Comparison of ENCODE assay signal across 11 cellular contexts in the genomic region with DNA sequence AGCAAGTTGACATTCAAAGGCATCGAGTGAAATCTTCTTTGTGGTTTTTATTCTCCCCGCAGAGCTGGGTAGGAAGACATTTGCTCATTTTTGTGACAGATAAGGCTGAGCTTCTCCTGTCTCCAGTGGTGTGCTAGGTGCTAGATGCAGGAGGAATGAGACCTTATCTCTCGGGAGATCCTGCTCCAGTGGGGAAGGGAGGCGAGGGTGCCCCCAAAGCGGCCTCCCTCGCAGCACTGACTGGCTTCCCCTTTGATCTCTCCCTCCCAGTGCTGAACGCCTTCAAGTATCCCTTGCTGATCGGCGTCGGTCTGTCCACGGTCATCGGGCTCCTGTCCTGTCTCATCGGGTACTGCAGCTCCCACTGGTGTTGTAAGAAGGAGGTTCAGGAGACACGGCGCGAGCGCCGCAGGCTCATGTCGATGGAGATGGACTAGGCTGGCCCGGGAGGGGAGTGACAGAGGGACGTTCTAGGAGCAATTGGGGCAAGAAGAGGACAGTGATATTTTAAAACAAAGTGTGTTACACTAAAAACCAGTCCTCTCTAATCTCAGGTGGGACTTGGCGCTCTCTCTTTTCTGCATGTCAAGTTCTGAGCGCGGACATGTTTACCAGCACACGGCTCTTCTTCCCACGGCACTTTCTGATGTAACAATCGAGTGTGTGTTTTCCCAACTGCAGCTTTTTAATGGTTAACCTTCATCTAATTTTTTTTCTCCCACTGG. TPM values are rescaled to one million over a fixed set of nuclear protein-coding genes. Genes with fewer than 3 reads are reported as not detected.
DNase-seq lines count a peak whose midpoint lies in the region; ATAC-seq and TF ChIP-seq lines count a peak whose summit lies in the region.
"Had no signal": no experiment of that assay in that cellular context is flagged by ENCODE, and none has a peak within 500 bp of the region (broad histone marks: within the 10 kb centered on the region; RNA-seq: fewer than 3 reads in every experiment).

No MANE protein-coding gene starts in this region.

- no peaks in the 10 kb centered on the region for H3K9me3 ChIP-seq in T-helper 17 cell (ENCODE audit: control insufficient read depth, low read length, poor library complexity, severe bottlenecking)
- H3K9me3 ChIP-seq: breast epithelium had no signal

- H3K27me3 Mint-ChIP-seq in T-helper 17 cell: no peaks in the 10 kb centered on the region
- H3K27me3 Mint-ChIP-seq in activated T-cell treated with anti-CD3 and anti-CD28 coated beads, Interleukin-2, amount 50 U/mL, for 4 hours (ENCODE audit: low read depth): no peaks in the 10 kb centered on the region
- peaks cover 0 to 6% (median 6%) of the 10 kb centered on the region in 3 donors for H3K27me3 Mint-ChIP-seq in immature natural killer cell (ENCODE audit: low read depth in 3 of 3)
- peaks cover 4% of the 10 kb centered on the region for H3K27me3 Mint-ChIP-seq in glutamatergic neuron (ENCODE audit: unreplicated experiment)

- H3K27ac Mint-ChIP-seq in T-helper 17 cell: peak overlapping the region; percentile 95
- H3K27ac Mint-ChIP-seq in immature natural killer cell: peak overlapping the region in 2 of 6 donors; percentile 1 to 45
- H3K27ac Mint-ChIP-seq in glutamatergic neuron (ENCODE audit: unreplicated experiment): no peak overlapping the region
- H3K27ac Mint-ChIP-seq: memory B cell had no signal

- H3K4me1 Mint-ChIP-seq in T-helper 17 cell: peaks cover 38% of the 10 kb centered on the region
- peaks cover 38% of the 10 kb centered on the region for H3K4me1 Mint-ChIP-seq in activated T-cell treated with anti-CD3 and anti-CD28 coated beads, Interleukin-2, amount 50 U/mL, for 4 hours (ENCODE audit: low read depth)
- H3K4me1 Mint-ChIP-seq in immature natural killer cell: peaks cover 12 to 21% of the 10 kb centered on the region in 2 donors
- peaks cover 45% of the 10 kb centered on the region for H3K4me1 Mint-ChIP-seq in glutamatergic neuron (ENCODE audit: low read depth, unreplicated experiment)
- H3K4me1 Mint-ChIP-seq: memory B cell had no signal

- no peaks in the 10 kb centered on the region for H3K36me3 Mint-ChIP-seq in T-helper 17 cell (ENCODE audit: low read depth)
- H3K36me3 Mint-ChIP-seq in activated T-cell treated with anti-CD3 and anti-CD28 coated beads, Interleukin-2, amount 50 U/mL, for 4 hours (ENCODE audit: insufficient read depth): no peaks in the 10 kb centered on the region
- H3K36me3 Mint-ChIP-seq in immature natural killer cell: no peaks in the 10 kb centered on the region
- peaks cover 4% of the 10 kb centered on the region for H3K36me3 Mint-ChIP-seq in glutamatergic neuron (ENCODE audit: unreplicated experiment)
- H3K36me3 Mint-ChIP-seq: memory B cell had no signal

- H3K4me3 Mint-ChIP-seq in T-helper 17 cell (peak overlapping the region; percentile 98), immature natural killer cell (peak overlapping the region; percentile 56 to 84 (median 74)), glutamatergic neuron (ENCODE audit: unreplicated experiment) (no peak overlapping the region)
- H3K4me3 Mint-ChIP-seq in activated T-cell treated with anti-CD3 and anti-CD28 coated beads, Interleukin-2, amount 50 U/mL, for 4 hours: peak overlapping the region; percentile 81
- H3K4me3 Mint-ChIP-seq: memory B cell had no signal

- no peak for TF ChIP-seq CTCF in glutamatergic neuron (IDR thresholded peaks at IDR 0.05; ENCODE audit: partially characterized antibody, unreplicated experiment)

- peak in 2 of 3 donors; percentile 15 to 19 for DNase-seq in T-helper 17 cell
- peak; percentile 38 for DNase-seq in activated T-cell treated with anti-CD3 and anti-CD28 coated beads, Interleukin-2, amount 50 U/mL, for 4 hours
- no peak for DNase-seq in immature natural killer cell
- DNase-seq in stimulated activated naive CD8-positive, alpha-beta T cell treated with anti-CD3 and anti-CD28 coated beads, Interleukin-15, Interleukin-2, amounts not matched to agents 100 U/mL and 50 U/mL, for 24 hours: peak; percentile 45
- no peak for DNase-seq in glutamatergic neuron
- no peak for DNase-seq in HuH-7 (ENCODE audit: low spot score)
- DNase-seq: foreskin fibroblast, NCI-H526 had no signal

- H3K9me3 Mint-ChIP-seq in activated T-cell treated with anti-CD3 and anti-CD28 coated beads, Interleukin-2, amount 50 U/mL, for 4 hours: no peaks in the 10 kb centered on the region
- H3K9me3 Mint-ChIP-seq in immature natural killer cell: no peaks in the 10 kb centered on the region
- H3K9me3 Mint-ChIP-seq in glutamatergic neuron (ENCODE audit: unreplicated experiment): peaks cover 5% of the 10 kb centered on the region
- H3K9me3 Mint-ChIP-seq: memory B cell had no signal

- peak; percentile 69 for ATAC-seq in T-helper 17 cell
- ATAC-seq in activated T-cell treated with anti-CD3 and anti-CD28 coated beads, Interleukin-2, amount 50 U/mL, for 4 hours: peak; percentile 57 to 61
- peak; percentile 65 for ATAC-seq in stimulated activated naive CD8-positive, alpha-beta T cell treated with anti-CD3 and anti-CD28 coated beads, Interleukin-15, Interleukin-2, amounts not matched to agents 100 U/mL and 50 U/mL, for 24 hours
- no peak for ATAC-seq in GM19324 (IDR thresholded peaks at IDR 0.05; ENCODE audit: low FRiP score, unreplicated experiment)

RNA-seq across cellular contexts. Expression of a gene that starts 14.9 kb away (rescaled TPM):
- total RNA-seq in T-helper 17 cell: 1 to 10 TPM; 1.9 to 5.7 TPM
- total RNA-seq in activated T-cell treated with anti-CD3 and anti-CD28 coated beads, Interleukin-2, amount 50 U/mL, for 4 hours: 1 to 10 TPM in 2 of 3 donors, under 1 TPM in 1; 0.65 to 1.2 (median 1.2) TPM
- 1 to 10 TPM in 2 of 3 donors, under 1 TPM in 1; 0.52 to 3.6 (median 1.4) TPM for polyA plus RNA-seq in immature natural killer cell
- total RNA-seq in glutamatergic neuron (ENCODE audit: unreplicated experiment): 3.2 TPM

Comparison
In these comparisons a context has a peak if more than half of its experiments do, and no peak if none do; other contexts are left out.
1. DNase-seq: peak in T-helper 17 cell (2 of 3), activated T-cell treated with anti-CD3 and anti-CD28 coated beads, Interleukin-2, amount 50 U/mL, for 4 hours (single experiment) and stimulated activated naive CD8-positive, alpha-beta T cell treated with anti-CD3 and anti-CD28 coated beads, Interleukin-15, Interleukin-2, amounts not matched to agents 100 U/mL and 50 U/mL, for 24 hours (single experiment); none in immature natural killer cell (0 of 3), glutamatergic neuron (single experiment) and HuH-7 (single experiment).